In the genomic region with DNA sequence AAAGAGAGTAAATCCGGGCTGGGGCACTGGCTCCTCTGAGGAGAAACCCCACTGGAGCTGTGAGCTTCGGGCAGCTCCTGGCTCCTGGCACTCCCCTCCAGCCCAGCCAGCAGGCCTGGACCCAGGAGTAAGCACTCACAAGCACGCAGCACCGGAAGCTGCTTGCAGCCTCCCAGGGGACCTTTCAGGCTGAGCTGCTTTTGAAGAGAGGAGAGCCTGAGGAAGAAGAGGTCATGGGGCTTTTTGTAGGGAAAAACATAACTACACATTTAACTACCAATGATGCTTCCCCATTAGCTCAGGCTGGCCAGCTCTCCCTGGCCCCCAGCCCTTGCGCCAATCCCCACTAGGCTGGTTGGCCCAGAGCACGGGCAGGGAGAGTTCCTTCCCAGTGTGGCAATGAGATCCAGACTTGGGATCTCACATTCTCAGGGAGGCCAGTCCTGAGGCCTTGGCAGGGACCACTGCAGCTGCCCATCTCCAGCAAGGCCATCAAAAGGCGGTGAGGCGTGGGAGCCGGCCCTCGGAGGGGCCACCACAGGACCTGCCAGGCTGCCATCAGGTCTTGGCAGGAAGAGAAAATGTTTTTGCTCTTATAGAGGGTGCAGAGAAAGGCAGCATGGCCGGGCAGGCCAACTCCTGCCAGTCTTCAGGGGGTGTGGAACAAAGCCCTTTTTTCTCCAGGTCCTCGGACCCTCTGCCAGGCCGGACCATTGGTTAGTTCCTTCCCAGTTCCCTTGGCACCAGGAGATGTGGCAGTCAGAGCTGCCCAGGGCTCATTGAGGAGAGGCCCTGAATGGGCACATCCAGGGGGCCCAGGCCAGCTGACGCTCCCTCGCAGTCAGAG, we compare ENCODE assay signal across 1 cellular context.
TF ChIP-seq lines count a peak whose summit lies in the region.

No MANE protein-coding gene starts in this region.

TF ChIP-seq in H1, 55 proteins besides CTCF, POLR2A, EP300 and RAD21:
- TF ChIP-seq JUN (IDR thresholded peaks at IDR 0.05; ENCODE audit: low read depth, low read length) (no peak), MAFK (IDR thresholded peaks at IDR 0.05; ENCODE audit: low read depth, low read length) (no peak), BACH1 (IDR thresholded peaks at IDR 0.05; ENCODE audit: low read length) (no peak), FOSL1 (IDR thresholded peaks at IDR 0.05; ENCODE audit: insufficient read depth, low read depth, low read length) (no peak), CBX8 (IDR thresholded peaks at IDR 0.05; ENCODE audit: borderline replicate concordance, low read depth, low read length) (no peak), KDM1A (IDR thresholded peaks at IDR 0.05; ENCODE audit: borderline replicate concordance, low read length) (no peak), CEBPB (IDR thresholded peaks at IDR 0.05; ENCODE audit: low read depth, low read length) (no peak), HDAC2 (IDR thresholded peaks at IDR 0.05; ENCODE audit: borderline replicate concordance in 1 of 2, low read depth in 2 of 2, low read length in 2 of 2) (no peak)
